Comparison of ENCODE assay signal across 20 cellular contexts in the genomic region with DNA sequence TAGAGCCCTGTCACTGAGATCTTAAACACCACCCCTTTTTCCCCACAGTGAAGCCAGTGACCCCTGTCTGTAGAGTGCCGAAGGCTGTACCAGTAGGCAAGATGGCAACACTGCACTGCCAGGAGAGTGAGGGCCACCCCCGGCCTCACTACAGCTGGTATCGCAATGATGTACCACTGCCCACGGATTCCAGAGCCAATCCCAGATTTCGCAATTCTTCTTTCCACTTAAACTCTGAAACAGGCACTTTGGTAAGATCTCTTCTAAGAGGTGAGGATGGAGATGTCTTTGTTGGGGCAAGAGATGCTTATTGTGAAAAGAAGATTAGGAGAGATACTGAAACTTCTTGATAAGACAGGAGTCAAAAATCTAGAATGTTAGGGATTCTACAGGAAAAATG.
DNase-seq lines count a peak whose midpoint lies in the region; ATAC-seq and TF ChIP-seq lines count a peak whose summit lies in the region.
"Had no signal": no experiment of that assay in that cellular context is flagged by ENCODE, and none has a peak within 500 bp of the region (broad histone marks: within the 10 kb centered on the region; RNA-seq: fewer than 3 reads in every experiment).

No MANE protein-coding gene starts in this region.

- H3K9me3 ChIP-seq in A673 (ENCODE audit: low read depth, low read length, poor library complexity, severe bottlenecking) = no peaks in the 10 kb centered on the region
- H3K9me3 ChIP-seq: MG63, SK-N-SH had no signal

- CTCF ChIA-PET in A673 (lab: Charles Lee) = interaction anchor here (0.6 kb wide), 1 partner anchor 211 kb away, joined by 3 read pairs; no protein-coding TSS in a partner anchor

- H3K27ac Mint-ChIP-seq in activated naive CD8-positive, alpha-beta T cell = peak overlapping the region; percentile 18
- H3K27ac Mint-ChIP-seq in activated naive CD8-positive, alpha-beta T cell treated with anti-CD3 and anti-CD28 coated beads for 36 hours = no peak overlapping the region
- peak overlapping the region; percentile 70 for H3K27ac Mint-ChIP-seq in activated T-helper 17 cell treated with anti-CD3 and anti-CD28 coated beads, Interleukin-2, amount 50 U/mL, for 72 hours

- H3K4me3 ChIP-seq in fibroblast of pulmonary artery (replicated peaks; ENCODE audit: low read depth, low read length) = no peak overlapping the region
- H3K4me3 ChIP-seq in A673 (ENCODE audit: low read depth, low read length, poor library complexity, severe bottlenecking) = no peak overlapping the region
- H3K4me3 ChIP-seq: MG63 had no signal

- TF ChIP-seq CTCF in fibroblast of pulmonary artery (IDR thresholded peaks at IDR 0.05; ENCODE audit: low read length, missing control alignments) (no peak), A673 (conservative IDR thresholded peaks at IDR 0.05; ENCODE audit: low read depth, low read length) (no peak)

- H3K36me3 ChIP-seq in A673 (ENCODE audit: insufficient read depth, low read length, poor library complexity, severe bottlenecking) = no peaks in the 10 kb centered on the region
- H3K36me3 ChIP-seq: MG63 had no signal

- H3K4me3 Mint-ChIP-seq in activated naive CD8-positive, alpha-beta T cell = no peak overlapping the region
- H3K4me3 Mint-ChIP-seq in activated naive CD8-positive, alpha-beta T cell treated with anti-CD3 and anti-CD28 coated beads for 36 hours = no peak overlapping the region
- H3K4me3 Mint-ChIP-seq in activated T-helper 17 cell treated with anti-CD3 and anti-CD28 coated beads, Interleukin-2, amount 50 U/mL, for 72 hours = no peak overlapping the region

- H3K4me1 Mint-ChIP-seq in activated naive CD8-positive, alpha-beta T cell (ENCODE audit: low read depth) = no peaks in the 10 kb centered on the region
- peaks cover 4% of the 10 kb centered on the region for H3K4me1 Mint-ChIP-seq in activated naive CD8-positive, alpha-beta T cell treated with anti-CD3 and anti-CD28 coated beads for 36 hours
- H3K4me1 Mint-ChIP-seq in activated T-helper 17 cell treated with anti-CD3 and anti-CD28 coated beads, Interleukin-2, amount 50 U/mL, for 72 hours = peaks cover 8% of the 10 kb centered on the region

- no peaks in the 10 kb centered on the region for H3K27me3 ChIP-seq in A673 (replicated peaks; ENCODE audit: insufficient read depth, low read depth, low read length, poor library complexity)
- H3K27me3 ChIP-seq: MG63 had no signal

- no peak for DNase-seq in activated naive CD8-positive, alpha-beta T cell treated with anti-CD3 and anti-CD28 coated beads for 36 hours
- DNase-seq in fibroblast of pulmonary artery (ENCODE audit: low read depth) (peak; percentile 35), A673 (ENCODE audit: low spot score) (no peak), NCI-H1436 (lab: John Stamatoyannopoulos, UW) (no peak)
- DNase-seq: C1 segment of cervical spinal cord, DMS79, Kasumi-1, MG63, NCI-H1048, NCI-H1436 treated with DMSO at 0.1 percent for 48 hours, NCI-H2029 treated with DMSO at 0.1 percent for 48 hours, NCI-H2171 treated with DMSO at 0.1 percent for 48 hours, NCI-H510A treated with DMSO at 0.1 percent for 48 hours, RPMI8226, SHP77 treated with DMSO at 0.1 percent for 48 hours, SK-N-SH had no signal

- intact Hi-C loops in A673 (cut with micrococcal nuclease; ENCODE audit: unreplicated experiment) = no loop called here

- POLR2A ChIA-PET in A673 (lab: Charles Lee; ENCODE audit: low non-redundant PET) = no interaction called here

- BruUV-seq in A673 (replicated peaks; lab: Mats Ljungman, UMichigan) = no TSS peak

- H3K27ac ChIP-seq in temporal lobe (ENCODE audit: low read depth, low read length) (peak overlapping the region; percentile 21), A673 (ENCODE audit: low read depth, low read length, poor library complexity, severe bottlenecking) (no peak overlapping the region)

- no peaks in the 10 kb centered on the region for H3K4me1 ChIP-seq in A673 (ENCODE audit: insufficient read depth, low read length, poor library complexity, severe bottlenecking)

- no peaks in the 10 kb centered on the region for H3K9me3 Mint-ChIP-seq in activated naive CD8-positive, alpha-beta T cell (ENCODE audit: low read depth)
- H3K9me3 Mint-ChIP-seq in activated naive CD8-positive, alpha-beta T cell treated with anti-CD3 and anti-CD28 coated beads for 36 hours = no peaks in the 10 kb centered on the region
- no peaks in the 10 kb centered on the region for H3K9me3 Mint-ChIP-seq in activated T-helper 17 cell treated with anti-CD3 and anti-CD28 coated beads, Interleukin-2, amount 50 U/mL, for 72 hours

- no peaks in the 10 kb centered on the region for H3K27me3 Mint-ChIP-seq in activated naive CD8-positive, alpha-beta T cell
- no peaks in the 10 kb centered on the region for H3K27me3 Mint-ChIP-seq in activated naive CD8-positive, alpha-beta T cell treated with anti-CD3 and anti-CD28 coated beads for 36 hours
- H3K27me3 Mint-ChIP-seq in activated T-helper 17 cell treated with anti-CD3 and anti-CD28 coated beads, Interleukin-2, amount 50 U/mL, for 72 hours = no peaks in the 10 kb centered on the region

- ATAC-seq in activated T-helper 17 cell treated with anti-CD3 and anti-CD28 coated beads, Interleukin-2, amount 50 U/mL, for 72 hours (replicated peaks) = no peak
- no peak for ATAC-seq in HG02884 (IDR thresholded peaks at IDR 0.05; ENCODE audit: unreplicated experiment)

- H3K36me3 Mint-ChIP-seq in activated naive CD8-positive, alpha-beta T cell = peaks cover 4% of the 10 kb centered on the region
- H3K36me3 Mint-ChIP-seq in activated naive CD8-positive, alpha-beta T cell treated with anti-CD3 and anti-CD28 coated beads for 36 hours = peaks cover 10% of the 10 kb centered on the region
- H3K36me3 Mint-ChIP-seq in activated T-helper 17 cell treated with anti-CD3 and anti-CD28 coated beads, Interleukin-2, amount 50 U/mL, for 72 hours (ENCODE audit: low read depth) = peaks cover 47% of the 10 kb centered on the region
